19 cellular contexts compared by ENCODE assay signal in genomic region chr3:50430186-50430585, GRCh38.
"Had no signal": no experiment of that assay in that cellular context is flagged by ENCODE, and none has a peak within 500 bp of the region (broad histone marks: within the 10 kb centered on the region; RNA-seq: fewer than 3 reads in every experiment).

No MANE protein-coding gene starts in this region.

- H3K27ac Mint-ChIP-seq: activated CD4-positive, alpha-beta memory T cell treated with anti-CD3 and anti-CD28 coated beads for 36 hours; activated naive CD8-positive, alpha-beta T cell had no signal

- H3K9me3 Mint-ChIP-seq: activated CD4-positive, alpha-beta memory T cell treated with anti-CD3 and anti-CD28 coated beads for 36 hours had no signal

- DNase-seq: activated CD4-positive, alpha-beta memory T cell treated with anti-CD3 and anti-CD28 coated beads for 36 hours; activated CD4-positive, alpha-beta T cell treated with anti-CD3 and anti-CD28 coated beads for 4 hours; activated CD4-positive, CD25-positive, alpha-beta regulatory T cell; activated naive CD4-positive, alpha-beta T cell; activated T-cell treated with anti-CD3 and anti-CD28 coated beads, Interleukin-2, amount 50 U/mL, for 1 hour; adrenal gland; central memory CD4-positive, alpha-beta T cell; colonic mucosa; dorsolateral prefrontal cortex; islet precursor cell; left cardiac atrium; SK-N-SH; small intestine; stimulated activated naive CD8-positive, alpha-beta T cell treated with anti-CD3 and anti-CD28 coated beads, Interleukin-15, Interleukin-2, amounts not matched to agents 100 U/mL and 50 U/mL, for 24 hours; upper lobe of left lung had no signal

- H3K27me3 ChIP-seq: adrenal gland, ascending aorta, colonic mucosa, dorsolateral prefrontal cortex, gastroesophageal sphincter, upper lobe of left lung had no signal

- H3K4me3 Mint-ChIP-seq: activated CD4-positive, alpha-beta memory T cell treated with anti-CD3 and anti-CD28 coated beads for 36 hours; activated naive CD8-positive, alpha-beta T cell had no signal

- H3K36me3 Mint-ChIP-seq: activated CD4-positive, alpha-beta memory T cell treated with anti-CD3 and anti-CD28 coated beads for 36 hours; activated naive CD8-positive, alpha-beta T cell had no signal

- H3K27me3 Mint-ChIP-seq: activated naive CD8-positive, alpha-beta T cell had no signal

- H3K36me3 ChIP-seq: adrenal gland, ascending aorta, colonic mucosa, gastroesophageal sphincter, upper lobe of left lung had no signal

- H3K4me3 ChIP-seq: adrenal gland, ascending aorta, colonic mucosa, dorsolateral prefrontal cortex, gastroesophageal sphincter, upper lobe of left lung had no signal

- H3K9me3 ChIP-seq: adrenal gland, ascending aorta, colonic mucosa, gastroesophageal sphincter, SK-N-SH, upper lobe of left lung had no signal

- H3K9ac ChIP-seq: SK-N-SH had no signal

- ATAC-seq: gastroesophageal sphincter; left cardiac atrium; sciatic nerve; stimulated activated naive CD8-positive, alpha-beta T cell treated with anti-CD3 and anti-CD28 coated beads, Interleukin-15, Interleukin-2, amounts not matched to agents 100 U/mL and 50 U/mL, for 24 hours had no signal

- H3K4me1 ChIP-seq: adrenal gland, ascending aorta, colonic mucosa, gastroesophageal sphincter had no signal
